Comparison of ENCODE assay signal across 1 cellular context in the genomic region with DNA sequence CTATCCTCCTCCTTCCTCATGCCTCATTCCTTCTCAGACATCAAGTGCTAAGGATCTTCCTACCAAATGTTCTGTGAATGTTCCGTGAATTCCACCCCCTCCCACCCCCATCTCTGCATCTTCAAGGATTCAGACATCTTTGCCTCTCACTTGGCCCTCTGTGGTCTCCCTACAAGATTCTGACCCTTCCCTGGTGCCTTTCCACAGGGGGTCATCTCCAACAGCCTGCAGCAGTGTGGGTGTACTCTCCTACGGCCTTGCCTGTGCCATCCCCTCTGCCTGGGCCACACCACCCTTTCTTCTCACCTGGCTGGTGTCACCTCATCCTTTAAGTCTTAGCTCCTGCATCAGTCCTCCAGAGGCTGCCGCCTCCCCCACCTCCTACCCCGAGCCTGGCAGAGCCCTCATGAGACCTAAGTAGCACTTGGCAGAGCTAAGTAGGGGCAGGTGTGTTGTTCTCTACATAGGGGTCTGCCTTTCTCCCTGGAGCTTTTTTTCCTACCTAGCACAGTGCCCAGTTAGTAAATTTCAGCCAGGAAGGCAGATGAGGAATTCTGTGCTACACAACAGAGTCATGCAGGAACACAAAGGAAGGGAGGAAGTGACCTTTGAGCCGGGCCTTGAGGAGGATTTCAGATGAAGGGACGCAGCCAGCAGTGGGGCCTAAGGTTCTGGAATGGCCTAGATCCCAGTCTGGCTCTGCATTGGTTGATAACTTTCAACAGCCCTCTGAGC.
TF ChIP-seq lines count a peak whose summit lies in the region.

No MANE protein-coding gene starts in this region.

TF ChIP-seq in HepG2, 621 proteins besides CTCF, POLR2A, EP300 and RAD21 (continued from another document and continues in another):
- TF ChIP-seq, protein P1, sequence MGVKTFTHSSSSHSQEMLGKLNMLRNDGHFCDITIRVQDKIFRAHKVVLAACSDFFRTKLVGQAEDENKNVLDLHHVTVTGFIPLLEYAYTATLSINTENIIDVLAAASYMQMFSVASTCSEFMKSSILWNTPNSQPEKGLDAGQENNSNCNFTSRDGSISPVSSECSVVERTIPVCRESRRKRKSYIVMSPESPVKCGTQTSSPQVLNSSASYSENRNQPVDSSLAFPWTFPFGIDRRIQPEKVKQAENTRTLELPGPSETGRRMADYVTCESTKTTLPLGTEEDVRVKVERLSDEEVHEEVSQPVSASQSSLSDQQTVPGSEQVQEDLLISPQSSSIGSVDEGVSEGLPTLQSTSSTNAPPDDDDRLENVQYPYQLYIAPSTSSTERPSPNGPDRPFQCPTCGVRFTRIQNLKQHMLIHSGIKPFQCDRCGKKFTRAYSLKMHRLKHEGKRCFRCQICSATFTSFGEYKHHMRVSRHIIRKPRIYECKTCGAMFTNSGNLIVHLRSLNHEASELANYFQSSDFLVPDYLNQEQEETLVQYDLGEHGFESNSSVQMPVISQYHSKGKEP (CRISPR knock-in tag; IDR thresholded peaks at IDR 0.05) = no peak
- 0 out of 2 replicates have a peak, but pooled peaks have one; percentile 18 for TF ChIP-seq SP4 (CRISPR knock-in tag; IDR thresholded peaks at IDR 0.05)
- TF ChIP-seq GTF2F1 (IDR thresholded peaks at IDR 0.05; ENCODE audit: low read length) = no peak
- TF ChIP-seq, protein P2, sequence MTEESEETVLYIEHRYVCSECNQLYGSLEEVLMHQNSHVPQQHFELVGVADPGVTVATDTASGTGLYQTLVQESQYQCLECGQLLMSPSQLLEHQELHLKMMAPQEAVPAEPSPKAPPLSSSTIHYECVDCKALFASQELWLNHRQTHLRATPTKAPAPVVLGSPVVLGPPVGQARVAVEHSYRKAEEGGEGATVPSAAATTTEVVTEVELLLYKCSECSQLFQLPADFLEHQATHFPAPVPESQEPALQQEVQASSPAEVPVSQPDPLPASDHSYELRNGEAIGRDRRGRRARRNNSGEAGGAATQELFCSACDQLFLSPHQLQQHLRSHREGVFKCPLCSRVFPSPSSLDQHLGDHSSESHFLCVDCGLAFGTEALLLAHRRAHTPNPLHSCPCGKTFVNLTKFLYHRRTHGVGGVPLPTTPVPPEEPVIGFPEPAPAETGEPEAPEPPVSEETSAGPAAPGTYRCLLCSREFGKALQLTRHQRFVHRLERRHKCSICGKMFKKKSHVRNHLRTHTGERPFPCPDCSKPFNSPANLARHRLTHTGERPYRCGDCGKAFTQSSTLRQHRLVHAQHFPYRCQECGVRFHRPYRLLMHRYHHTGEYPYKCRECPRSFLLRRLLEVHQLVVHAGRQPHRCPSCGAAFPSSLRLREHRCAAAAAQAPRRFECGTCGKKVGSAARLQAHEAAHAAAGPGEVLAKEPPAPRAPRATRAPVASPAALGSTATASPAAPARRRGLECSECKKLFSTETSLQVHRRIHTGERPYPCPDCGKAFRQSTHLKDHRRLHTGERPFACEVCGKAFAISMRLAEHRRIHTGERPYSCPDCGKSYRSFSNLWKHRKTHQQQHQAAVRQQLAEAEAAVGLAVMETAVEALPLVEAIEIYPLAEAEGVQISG (CRISPR knock-in tag; IDR thresholded peaks at IDR 0.05) = 0 out of 2 replicates have a peak, but pooled peaks have one; percentile 14
- TF ChIP-seq ZBTB3 (CRISPR knock-in tag; IDR thresholded peaks at IDR 0.05; ENCODE audit: borderline replicate concordance, low read depth) = no peak
- TF ChIP-seq NR2C2 (CRISPR knock-in tag; IDR thresholded peaks at IDR 0.05; ENCODE audit: borderline replicate concordance) = no peak
- no peak for TF ChIP-seq JUN (CRISPR knock-in tag; IDR thresholded peaks at IDR 0.05)
- no peak for TF ChIP-seq ZNF296 (CRISPR knock-in tag; conservative IDR thresholded peaks at IDR 0.05)
- no peak for TF ChIP-seq CEBPB (IDR thresholded peaks at IDR 0.05; ENCODE audit: borderline replicate concordance, low read depth, low read length)
- no peak for TF ChIP-seq MBNL3 (CRISPR knock-in tag; conservative IDR thresholded peaks at IDR 0.05)
- 0 out of 2 replicates have a peak, but pooled peaks have one; percentile 11 for TF ChIP-seq CBX5 (CRISPR knock-in tag; IDR thresholded peaks at IDR 0.05; ENCODE audit: borderline replicate concordance)
- peak; percentile 66 for TF ChIP-seq KDM5B (CRISPR knock-in tag; IDR thresholded peaks at IDR 0.05; ENCODE audit: borderline replicate concordance)
- TF ChIP-seq, protein P3, sequence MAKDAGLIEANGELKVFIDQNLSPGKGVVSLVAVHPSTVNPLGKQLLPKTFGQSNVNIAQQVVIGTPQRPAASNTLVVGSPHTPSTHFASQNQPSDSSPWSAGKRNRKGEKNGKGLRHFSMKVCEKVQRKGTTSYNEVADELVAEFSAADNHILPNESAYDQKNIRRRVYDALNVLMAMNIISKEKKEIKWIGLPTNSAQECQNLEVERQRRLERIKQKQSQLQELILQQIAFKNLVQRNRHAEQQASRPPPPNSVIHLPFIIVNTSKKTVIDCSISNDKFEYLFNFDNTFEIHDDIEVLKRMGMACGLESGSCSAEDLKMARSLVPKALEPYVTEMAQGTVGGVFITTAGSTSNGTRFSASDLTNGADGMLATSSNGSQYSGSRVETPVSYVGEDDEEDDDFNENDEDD (CRISPR knock-in tag; IDR thresholded peaks at IDR 0.05; ENCODE audit: borderline replicate concordance) = no peak
- TF ChIP-seq, protein P4, sequence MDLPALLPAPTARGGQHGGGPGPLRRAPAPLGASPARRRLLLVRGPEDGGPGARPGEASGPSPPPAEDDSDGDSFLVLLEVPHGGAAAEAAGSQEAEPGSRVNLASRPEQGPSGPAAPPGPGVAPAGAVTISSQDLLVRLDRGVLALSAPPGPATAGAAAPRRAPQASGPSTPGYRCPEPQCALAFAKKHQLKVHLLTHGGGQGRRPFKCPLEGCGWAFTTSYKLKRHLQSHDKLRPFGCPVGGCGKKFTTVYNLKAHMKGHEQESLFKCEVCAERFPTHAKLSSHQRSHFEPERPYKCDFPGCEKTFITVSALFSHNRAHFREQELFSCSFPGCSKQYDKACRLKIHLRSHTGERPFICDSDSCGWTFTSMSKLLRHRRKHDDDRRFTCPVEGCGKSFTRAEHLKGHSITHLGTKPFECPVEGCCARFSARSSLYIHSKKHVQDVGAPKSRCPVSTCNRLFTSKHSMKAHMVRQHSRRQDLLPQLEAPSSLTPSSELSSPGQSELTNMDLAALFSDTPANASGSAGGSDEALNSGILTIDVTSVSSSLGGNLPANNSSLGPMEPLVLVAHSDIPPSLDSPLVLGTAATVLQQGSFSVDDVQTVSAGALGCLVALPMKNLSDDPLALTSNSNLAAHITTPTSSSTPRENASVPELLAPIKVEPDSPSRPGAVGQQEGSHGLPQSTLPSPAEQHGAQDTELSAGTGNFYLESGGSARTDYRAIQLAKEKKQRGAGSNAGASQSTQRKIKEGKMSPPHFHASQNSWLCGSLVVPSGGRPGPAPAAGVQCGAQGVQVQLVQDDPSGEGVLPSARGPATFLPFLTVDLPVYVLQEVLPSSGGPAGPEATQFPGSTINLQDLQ (CRISPR knock-in tag; IDR thresholded peaks at IDR 0.05) = no peak
- 0 out of 2 replicates have a peak, but pooled peaks have one; percentile 31 for TF ChIP-seq ZFP36L1 (CRISPR knock-in tag; IDR thresholded peaks at IDR 0.05)
- no peak for TF ChIP-seq TRIM24 (CRISPR knock-in tag; IDR thresholded peaks at IDR 0.05)
- no peak for TF ChIP-seq ZNF616 (CRISPR knock-in tag; IDR thresholded peaks at IDR 0.05; ENCODE audit: low read depth)
- TF ChIP-seq, protein P5, sequence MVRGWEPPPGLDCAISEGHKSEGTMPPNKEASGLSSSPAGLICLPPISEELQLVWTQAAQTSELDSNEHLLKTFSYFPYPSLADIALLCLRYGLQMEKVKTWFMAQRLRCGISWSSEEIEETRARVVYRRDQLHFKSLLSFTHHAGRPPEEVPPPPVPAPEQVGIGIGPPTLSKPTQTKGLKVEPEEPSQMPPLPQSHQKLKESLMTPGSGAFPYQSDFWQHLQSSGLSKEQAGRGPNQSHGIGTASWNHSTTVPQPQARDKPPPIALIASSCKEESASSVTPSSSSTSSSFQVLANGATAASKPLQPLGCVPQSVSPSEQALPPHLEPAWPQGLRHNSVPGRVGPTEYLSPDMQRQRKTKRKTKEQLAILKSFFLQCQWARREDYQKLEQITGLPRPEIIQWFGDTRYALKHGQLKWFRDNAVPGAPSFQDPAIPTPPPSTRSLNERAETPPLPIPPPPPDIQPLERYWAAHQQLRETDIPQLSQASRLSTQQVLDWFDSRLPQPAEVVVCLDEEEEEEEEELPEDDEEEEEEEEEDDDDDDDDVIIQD (CRISPR knock-in tag; IDR thresholded peaks at IDR 0.05; ENCODE audit: low read depth) = no peak
- no peak for TF ChIP-seq ZNF747 (CRISPR knock-in tag; IDR thresholded peaks at IDR 0.05; ENCODE audit: borderline replicate concordance)
- no peak for TF ChIP-seq RFXANK (CRISPR knock-in tag; IDR thresholded peaks at IDR 0.05)
- TF ChIP-seq, protein P6, sequence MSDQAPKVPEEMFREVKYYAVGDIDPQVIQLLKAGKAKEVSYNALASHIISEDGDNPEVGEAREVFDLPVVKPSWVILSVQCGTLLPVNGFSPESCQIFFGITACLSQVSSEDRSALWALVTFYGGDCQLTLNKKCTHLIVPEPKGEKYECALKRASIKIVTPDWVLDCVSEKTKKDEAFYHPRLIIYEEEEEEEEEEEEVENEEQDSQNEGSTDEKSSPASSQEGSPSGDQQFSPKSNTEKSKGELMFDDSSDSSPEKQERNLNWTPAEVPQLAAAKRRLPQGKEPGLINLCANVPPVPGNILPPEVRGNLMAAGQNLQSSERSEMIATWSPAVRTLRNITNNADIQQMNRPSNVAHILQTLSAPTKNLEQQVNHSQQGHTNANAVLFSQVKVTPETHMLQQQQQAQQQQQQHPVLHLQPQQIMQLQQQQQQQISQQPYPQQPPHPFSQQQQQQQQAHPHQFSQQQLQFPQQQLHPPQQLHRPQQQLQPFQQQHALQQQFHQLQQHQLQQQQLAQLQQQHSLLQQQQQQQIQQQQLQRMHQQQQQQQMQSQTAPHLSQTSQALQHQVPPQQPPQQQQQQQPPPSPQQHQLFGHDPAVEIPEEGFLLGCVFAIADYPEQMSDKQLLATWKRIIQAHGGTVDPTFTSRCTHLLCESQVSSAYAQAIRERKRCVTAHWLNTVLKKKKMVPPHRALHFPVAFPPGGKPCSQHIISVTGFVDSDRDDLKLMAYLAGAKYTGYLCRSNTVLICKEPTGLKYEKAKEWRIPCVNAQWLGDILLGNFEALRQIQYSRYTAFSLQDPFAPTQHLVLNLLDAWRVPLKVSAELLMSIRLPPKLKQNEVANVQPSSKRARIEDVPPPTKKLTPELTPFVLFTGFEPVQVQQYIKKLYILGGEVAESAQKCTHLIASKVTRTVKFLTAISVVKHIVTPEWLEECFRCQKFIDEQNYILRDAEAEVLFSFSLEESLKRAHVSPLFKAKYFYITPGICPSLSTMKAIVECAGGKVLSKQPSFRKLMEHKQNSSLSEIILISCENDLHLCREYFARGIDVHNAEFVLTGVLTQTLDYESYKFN (CRISPR knock-in tag; conservative IDR thresholded peaks at IDR 0.05) = peak; percentile 77
- TF ChIP-seq GABPA (IDR thresholded peaks at IDR 0.05; ENCODE audit: low read depth, low read length) = no peak
- peak; percentile 78 for TF ChIP-seq GABPA (CRISPR knock-in tag; IDR thresholded peaks at IDR 0.05; ENCODE audit: low read depth)
- TF ChIP-seq ERF (CRISPR knock-in tag; IDR thresholded peaks at IDR 0.05) = peak; percentile 73; the same call in 1 of the 2 replicates
- TF ChIP-seq AHR (CRISPR knock-in tag; IDR thresholded peaks at IDR 0.05) = no peak
- TF ChIP-seq TBX3 (IDR thresholded peaks at IDR 0.05; ENCODE audit: borderline replicate concordance) = no peak
- TF ChIP-seq ZNF776 (CRISPR knock-in tag; IDR thresholded peaks at IDR 0.05) = no peak
- TF ChIP-seq NFYC (CRISPR knock-in tag; IDR thresholded peaks at IDR 0.05) = no peak
- no peak for TF ChIP-seq ZNF761 (CRISPR knock-in tag; conservative IDR thresholded peaks at IDR 0.05)
- no peak for TF ChIP-seq HES4 (CRISPR knock-in tag; IDR thresholded peaks at IDR 0.05; ENCODE audit: borderline replicate concordance)
- peak; percentile 31; the same call in 1 of the 2 replicates for TF ChIP-seq PITX1 (CRISPR knock-in tag; IDR thresholded peaks at IDR 0.05)
- no peak for TF ChIP-seq ZNF577 (CRISPR knock-in tag; IDR thresholded peaks at IDR 0.05; ENCODE audit: borderline replicate concordance, low read depth)
- TF ChIP-seq ZNF772 (CRISPR knock-in tag; IDR thresholded peaks at IDR 0.05) = no peak
- TF ChIP-seq, protein P7, sequence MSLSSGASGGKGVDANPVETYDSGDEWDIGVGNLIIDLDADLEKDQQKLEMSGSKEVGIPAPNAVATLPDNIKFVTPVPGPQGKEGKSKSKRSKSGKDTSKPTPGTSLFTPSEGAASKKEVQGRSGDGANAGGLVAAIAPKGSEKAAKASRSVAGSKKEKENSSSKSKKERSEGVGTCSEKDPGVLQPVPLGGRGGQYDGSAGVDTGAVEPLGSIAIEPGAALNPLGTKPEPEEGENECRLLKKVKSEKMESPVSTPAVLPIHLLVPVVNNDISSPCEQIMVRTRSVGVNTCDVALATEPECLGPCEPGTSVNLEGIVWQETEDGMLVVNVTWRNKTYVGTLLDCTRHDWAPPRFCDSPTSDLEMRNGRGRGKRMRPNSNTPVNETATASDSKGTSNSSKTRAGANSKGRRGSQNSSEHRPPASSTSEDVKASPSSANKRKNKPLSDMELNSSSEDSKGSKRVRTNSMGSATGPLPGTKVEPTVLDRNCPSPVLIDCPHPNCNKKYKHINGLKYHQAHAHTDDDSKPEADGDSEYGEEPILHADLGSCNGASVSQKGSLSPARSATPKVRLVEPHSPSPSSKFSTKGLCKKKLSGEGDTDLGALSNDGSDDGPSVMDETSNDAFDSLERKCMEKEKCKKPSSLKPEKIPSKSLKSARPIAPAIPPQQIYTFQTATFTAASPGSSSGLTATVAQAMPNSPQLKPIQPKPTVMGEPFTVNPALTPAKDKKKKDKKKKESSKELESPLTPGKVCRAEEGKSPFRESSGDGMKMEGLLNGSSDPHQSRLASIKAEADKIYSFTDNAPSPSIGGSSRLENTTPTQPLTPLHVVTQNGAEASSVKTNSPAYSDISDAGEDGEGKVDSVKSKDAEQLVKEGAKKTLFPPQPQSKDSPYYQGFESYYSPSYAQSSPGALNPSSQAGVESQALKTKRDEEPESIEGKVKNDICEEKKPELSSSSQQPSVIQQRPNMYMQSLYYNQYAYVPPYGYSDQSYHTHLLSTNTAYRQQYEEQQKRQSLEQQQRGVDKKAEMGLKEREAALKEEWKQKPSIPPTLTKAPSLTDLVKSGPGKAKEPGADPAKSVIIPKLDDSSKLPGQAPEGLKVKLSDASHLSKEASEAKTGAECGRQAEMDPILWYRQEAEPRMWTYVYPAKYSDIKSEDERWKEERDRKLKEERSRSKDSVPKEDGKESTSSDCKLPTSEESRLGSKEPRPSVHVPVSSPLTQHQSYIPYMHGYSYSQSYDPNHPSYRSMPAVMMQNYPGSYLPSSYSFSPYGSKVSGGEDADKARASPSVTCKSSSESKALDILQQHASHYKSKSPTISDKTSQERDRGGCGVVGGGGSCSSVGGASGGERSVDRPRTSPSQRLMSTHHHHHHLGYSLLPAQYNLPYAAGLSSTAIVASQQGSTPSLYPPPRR (CRISPR knock-in tag; IDR thresholded peaks at IDR 0.05; ENCODE audit: borderline replicate concordance) = no peak
- no peak for TF ChIP-seq ZNF530 (CRISPR knock-in tag; IDR thresholded peaks at IDR 0.05; ENCODE audit: low read depth)
- no peak for TF ChIP-seq ZNF224 (CRISPR knock-in tag; IDR thresholded peaks at IDR 0.05)
- peak; percentile 44; the same call in 1 of the 2 replicates for TF ChIP-seq GABPB1 (CRISPR knock-in tag; IDR thresholded peaks at IDR 0.05)
- TF ChIP-seq ZBTB21 (CRISPR knock-in tag; IDR thresholded peaks at IDR 0.05) = no peak
- TF ChIP-seq, protein P8, sequence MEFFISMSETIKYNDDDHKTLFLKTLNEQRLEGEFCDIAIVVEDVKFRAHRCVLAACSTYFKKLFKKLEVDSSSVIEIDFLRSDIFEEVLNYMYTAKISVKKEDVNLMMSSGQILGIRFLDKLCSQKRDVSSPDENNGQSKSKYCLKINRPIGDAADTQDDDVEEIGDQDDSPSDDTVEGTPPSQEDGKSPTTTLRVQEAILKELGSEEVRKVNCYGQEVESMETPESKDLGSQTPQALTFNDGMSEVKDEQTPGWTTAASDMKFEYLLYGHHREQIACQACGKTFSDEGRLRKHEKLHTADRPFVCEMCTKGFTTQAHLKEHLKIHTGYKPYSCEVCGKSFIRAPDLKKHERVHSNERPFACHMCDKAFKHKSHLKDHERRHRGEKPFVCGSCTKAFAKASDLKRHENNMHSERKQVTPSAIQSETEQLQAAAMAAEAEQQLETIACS (CRISPR knock-in tag; IDR thresholded peaks at IDR 0.05) = no peak
